1 cellular context compared by ENCODE assay signal in genomic region chr3:179179979-179180758, GRCh38.
TF ChIP-seq lines count a peak whose summit lies in the region.

No MANE protein-coding gene starts in this region.

TF ChIP-seq in GM23338, 12 proteins besides CTCF, POLR2A, EP300 and RAD21 (continued from another document):
- TF ChIP-seq ZNF462 (CRISPR knock-in tag; IDR thresholded peaks at IDR 0.05) (no peak), ZNF331 (CRISPR knock-in tag; IDR thresholded peaks at IDR 0.05; ENCODE audit: low read depth) (no peak), CREB1 (CRISPR knock-in tag; IDR thresholded peaks at IDR 0.05; ENCODE audit: low read depth) (no peak), EZH2 (IDR thresholded peaks at IDR 0.05; ENCODE audit: low read depth, unreplicated experiment) (no peak), NANOG (IDR thresholded peaks at IDR 0.05; ENCODE audit: borderline replicate concordance) (no peak), ETS1 (IDR thresholded peaks at IDR 0.05) (no peak), ZNF114 (CRISPR knock-in tag; IDR thresholded peaks at IDR 0.05) (no peak), POLR2AphosphoS5 (IDR thresholded peaks at IDR 0.05; ENCODE audit: low read depth) (no peak), REST (IDR thresholded peaks at IDR 0.05; ENCODE audit: unreplicated experiment) (no peak)
TF ChIP-seq in GM23338: peak in this region for 0.
